8 cellular contexts compared by ENCODE assay signal in genomic region chr22:46355369-46355995, GRCh38. TPM values are rescaled to one million over a fixed set of nuclear protein-coding genes. Genes with fewer than 3 reads are reported as not detected.
A peak's percentile ranks its signal among the peaks of the same experiment; 100 is the strongest.
DNase-seq lines count a peak whose midpoint lies in the region; ATAC-seq, FAIRE-seq and TF ChIP-seq lines count a peak whose summit lies in the region.

No MANE protein-coding gene starts in this region.

- peaks cover 7 to 38% of the 10 kb centered on the region in 2 experiments for H3K36me3 ChIP-seq in endothelial cell of umbilical vein (ENCODE audit: control insufficient read depth in 2 of 2, extremely low read depth in 1 of 2, insufficient read depth in 2 of 2, low read length in 2 of 2)

- H3K27me3 ChIP-seq in endothelial cell of umbilical vein (ENCODE audit: control insufficient read depth in 2 of 2, insufficient read depth in 2 of 2, low read length in 2 of 2), result no peaks in the 10 kb centered on the region

- BruUV-seq in endothelial cell of umbilical vein (replicated peaks; lab: Mats Ljungman, UMichigan), result no TSS peak

- no peak overlapping the region for H3K4me3 Mint-ChIP-seq in activated CD8-positive, alpha-beta memory T cell treated with anti-CD3 and anti-CD28 coated beads, Interleukin-2, amount 10 ng/mL, durations not matched to agents 7 days and 5 days

- H3K9me3 ChIP-seq in endothelial cell of umbilical vein (replicated peaks; ENCODE audit: control insufficient read depth, insufficient read depth, low read length), result no peaks in the 10 kb centered on the region

- POLR2A ChIA-PET in endothelial cell of umbilical vein (lab: Charles Lee), result no interaction called here

- peak; percentile 66 for ATAC-seq in activated CD8-positive, alpha-beta memory T cell treated with anti-CD3 and anti-CD28 coated beads, Interleukin-2, amount 10 ng/mL, durations not matched to agents 7 days and 5 days
- ATAC-seq in GM19395 (IDR thresholded peaks at IDR 0.05; ENCODE audit: unreplicated experiment), result no peak

- CTCF ChIA-PET in activated CD8-positive, alpha-beta memory T cell treated with anti-CD3 and anti-CD28 coated beads, Interleukin-2, amount 10 ng/mL, durations not matched to agents 7 days and 5 days (lab: Charles Lee), result interaction anchor here (0.6 to 2.5 kb wide), 3 partner anchors 12 to 186 kb away, joined by 4 to 11 read pairs (median 11); no protein-coding TSS in a partner anchor
- CTCF ChIA-PET in endothelial cell of umbilical vein (lab: Charles Lee), result interaction anchor here (1.0 to 6.0 kb wide), 5 partner anchors 10 to 233 kb away, joined by 3 to 43 read pairs (median 4); no protein-coding TSS in a partner anchor

- H2AFZ ChIP-seq in endothelial cell of umbilical vein (ENCODE audit: low read depth, low read length), result no peak overlapping the region

- FAIRE-seq in endothelial cell of umbilical vein (lab: Jason Lieb, UNC), result peak; percentile 67

- no peaks in the 10 kb centered on the region for H3K4me1 ChIP-seq in endothelial cell of umbilical vein (ENCODE audit: control insufficient read depth, extremely low read depth, insufficient read depth, low read length)

- H3K36me3 Mint-ChIP-seq in activated CD8-positive, alpha-beta memory T cell treated with anti-CD3 and anti-CD28 coated beads, Interleukin-2, amount 10 ng/mL, durations not matched to agents 7 days and 5 days, result peaks cover 4% of the 10 kb centered on the region

- H3K79me2 ChIP-seq in endothelial cell of umbilical vein (ENCODE audit: control insufficient read depth, insufficient read depth, low read length), result no peaks in the 10 kb centered on the region

- no peaks in the 10 kb centered on the region for H4K20me1 ChIP-seq in endothelial cell of umbilical vein (replicated peaks; ENCODE audit: control insufficient read depth, extremely low read depth, insufficient read depth, low read length)

- no peaks in the 10 kb centered on the region for H3K27me3 Mint-ChIP-seq in activated CD8-positive, alpha-beta memory T cell treated with anti-CD3 and anti-CD28 coated beads, Interleukin-2, amount 10 ng/mL, durations not matched to agents 7 days and 5 days

- H3K9me1 ChIP-seq in endothelial cell of umbilical vein (replicated peaks; ENCODE audit: control insufficient read depth, extremely low read depth, insufficient read depth, low read length), result no peaks in the 10 kb centered on the region

- H3K9me3 Mint-ChIP-seq in activated CD8-positive, alpha-beta memory T cell treated with anti-CD3 and anti-CD28 coated beads, Interleukin-2, amount 10 ng/mL, durations not matched to agents 7 days and 5 days (ENCODE audit: low read depth), result no peaks in the 10 kb centered on the region

- dilution Hi-C loops in endothelial cell of umbilical vein (cut with MboI; ENCODE audit: extremely low pct_ligation_motif_present, low sequenced_read_pairs), result no loop called here

- H3K27ac ChIP-seq in endothelial cell of umbilical vein (ENCODE audit: insufficient read depth, low read depth, low read length), result no peak overlapping the region

- intact Hi-C loops in endothelial cell of umbilical vein (cut with micrococcal nuclease), result loop anchor here (1.0 kb wide), 1 partner anchor 187 kb away; no protein-coding TSS in a partner anchor

- H3K4me3 ChIP-seq in endothelial cell of umbilical vein (replicated peaks in 1 of 3; ENCODE audit: insufficient read depth in 1 of 3, low read depth in 1 of 3, low read length in 3 of 3), result no peak overlapping the region

- TF ChIP-seq POLR2A in endothelial cell of umbilical vein (IDR thresholded peaks at IDR 0.05; ENCODE audit: low read depth, low read length), result no peak

- H3K4me1 Mint-ChIP-seq in activated CD8-positive, alpha-beta memory T cell treated with anti-CD3 and anti-CD28 coated beads, Interleukin-2, amount 10 ng/mL, durations not matched to agents 7 days and 5 days, result no peaks in the 10 kb centered on the region

- H3K4me2 ChIP-seq in endothelial cell of umbilical vein (ENCODE audit: insufficient read depth, low read length), result no peak overlapping the region

- TF ChIP-seq CTCF in endothelial cell of umbilical vein (IDR thresholded peaks at IDR 0.05; ENCODE audit: extremely low read depth in 1 of 2, insufficient read depth in 1 of 2, low read depth in 1 of 2, low read length in 2 of 2), result peak; percentile 77 to 83

- H3K9ac ChIP-seq in endothelial cell of umbilical vein (replicated peaks; ENCODE audit: extremely low read depth, insufficient read depth, low read length), result no peak overlapping the region

- DNase-seq in NCI-H510A treated with DMSO at 0.1 percent for 48 hours (lab: John Stamatoyannopoulos, UW) (peak; percentile 7), NCI-H510A (lab: John Stamatoyannopoulos, UW) (no peak), NCI-H2196 treated with DMSO at 0.1 percent for 48 hours (lab: John Stamatoyannopoulos, UW; ENCODE audit: unreplicated experiment) (peak; percentile 4), endothelial cell of umbilical vein (ENCODE audit: low read depth, low spot score) (peak; percentile 42), myocyte (ENCODE audit: low read depth) (peak; percentile 88)
- DNase-seq in activated CD8-positive, alpha-beta memory T cell treated with anti-CD3 and anti-CD28 coated beads, Interleukin-2, amount 10 ng/mL, durations not matched to agents 7 days and 5 days, result peak; percentile 74
- peak; percentile 21 for DNase-seq in stimulated activated naive CD4-positive, alpha-beta T cell treated with Interleukin-2 at 50 U/mL for 16 hours (lab: John Stamatoyannopoulos, UW)

- H3K27ac Mint-ChIP-seq in activated CD8-positive, alpha-beta memory T cell treated with anti-CD3 and anti-CD28 coated beads, Interleukin-2, amount 10 ng/mL, durations not matched to agents 7 days and 5 days, result no peak overlapping the region

TF ChIP-seq in endothelial cell of umbilical vein, 7 proteins besides CTCF, POLR2A, EP300 and RAD21:
- TF ChIP-seq JUN (IDR thresholded peaks at IDR 0.05; ENCODE audit: borderline replicate concordance, insufficient read depth, insufficient read length, low read depth) (no peak), MAX (IDR thresholded peaks at IDR 0.05; ENCODE audit: insufficient read depth, insufficient read length) (no peak), POLR2AphosphoS5 (IDR thresholded peaks at IDR 0.05; ENCODE audit: insufficient read depth, low read depth, low read length) (no peak), MYC (IDR thresholded peaks at IDR 0.05; ENCODE audit: low read depth, low read length) (no peak), EZH2 (IDR thresholded peaks at IDR 0.05; ENCODE audit: borderline replicate concordance, low read depth, low read length, severe bottlenecking) (no peak), GATA2 (IDR thresholded peaks at IDR 0.05; ENCODE audit: insufficient read depth, insufficient read length, low read depth, low read length) (no peak), FOS (IDR thresholded peaks at IDR 0.05; ENCODE audit: borderline replicate concordance, insufficient read depth, low read length) (no peak)

RNA-seq across cellular contexts. Expression of gene TRMU, which starts 20.0 kb away (rescaled TPM):
- 10 to 100 TPM; 86.7 to 89.1 TPM for total RNA-seq in activated CD8-positive, alpha-beta memory T cell treated with anti-CD3 and anti-CD28 coated beads, Interleukin-2, amount 10 ng/mL, durations not matched to agents 7 days and 5 days
- total RNA-seq in endothelial cell of umbilical vein (60.4 and 65.7 TPM in 2 replicates), myocyte (34.9 and 40.2 TPM in 2 replicates)
- polyA plus RNA-seq in endothelial cell of umbilical vein, result 39.0 and 42.4 TPM in 2 replicates
- 37.4 and 41.1 TPM in 2 replicates for polyA plus RNA-seq in endothelial cell of umbilical vein (2011; cell fraction: cytosol; rRNA removed)
- 126 and 144 TPM in 2 replicates for polyA plus RNA-seq in endothelial cell of umbilical vein (2011; cell fraction: nucleus; rRNA removed)
- polyA plus RNA-seq in endothelial cell of umbilical vein (2012), result 30.3 and 35.4 TPM in 2 replicates
- polyA minus RNA-seq in endothelial cell of umbilical vein, result 40.0 and 53.3 TPM in 2 replicates
- 41.2 TPM for polyA minus RNA-seq in endothelial cell of umbilical vein (2011; cell fraction: cytosol; rRNA and poly(A)+ RNA removed)
- polyA minus RNA-seq in endothelial cell of umbilical vein (2011; cell fraction: nucleus; rRNA and poly(A)+ RNA removed), result 59.6 and 64.9 TPM in 2 replicates
- polyA plus RNA-seq in myocyte (2012), result 27.2 TPM

RNA-seq across cellular contexts. Expression of gene GTSE1, which starts 58.8 kb away (rescaled TPM):
- 100 to 1,000 TPM in 1 of 2 experiments, 10 to 100 TPM in 1; 91.9 to 101 TPM for total RNA-seq in activated CD8-positive, alpha-beta memory T cell treated with anti-CD3 and anti-CD28 coated beads, Interleukin-2, amount 10 ng/mL, durations not matched to agents 7 days and 5 days
- total RNA-seq in endothelial cell of umbilical vein (57.0 and 57.2 TPM in 2 replicates), myocyte (0.35 and 0.47 TPM in 2 replicates)
- polyA plus RNA-seq in endothelial cell of umbilical vein, result 22.5 and 25.9 TPM in 2 replicates
- 19.9 and 20.5 TPM in 2 replicates for polyA plus RNA-seq in endothelial cell of umbilical vein (2011; cell fraction: cytosol; rRNA removed)
- 53.4 and 57.7 TPM in 2 replicates for polyA plus RNA-seq in endothelial cell of umbilical vein (2011; cell fraction: nucleus; rRNA removed)
- polyA plus RNA-seq in endothelial cell of umbilical vein (2012), result 9.6 and 24.0 TPM in 2 replicates
- polyA minus RNA-seq in endothelial cell of umbilical vein, result 15.1 and 19.5 TPM in 2 replicates
- polyA minus RNA-seq in endothelial cell of umbilical vein (2011; cell fraction: cytosol; rRNA and poly(A)+ RNA removed), result 23.9 TPM
- polyA minus RNA-seq in endothelial cell of umbilical vein (2011; cell fraction: nucleus; rRNA and poly(A)+ RNA removed), result 19.8 and 21.3 TPM in 2 replicates
- 0.54 TPM for polyA plus RNA-seq in myocyte (2012)

Comparison
In these comparisons a context has a peak if more than half of its experiments do, and no peak if none do; other contexts are left out.
1. RNA of gene GTSE1, which starts 58.8 kb away (total RNA-seq): 91.9 to 101 TPM in activated CD8-positive, alpha-beta memory T cell treated with anti-CD3 and anti-CD28 coated beads, Interleukin-2, amount 10 ng/mL, durations not matched to agents 7 days and 5 days and 57.0 to 57.2 TPM in endothelial cell of umbilical vein; 0.35 to 0.47 TPM in myocyte; every median in the first group is over 10 times any median in the second.